ENCODE assay signal across 1 cellular context in genomic region chr2:80322958-80323357, GRCh38.
TF ChIP-seq lines count a peak whose summit lies in the region.

No MANE protein-coding gene starts in this region.

TF ChIP-seq in K562, 482 proteins besides CTCF, POLR2A, EP300 and RAD21:
- TF ChIP-seq PURB (CRISPR knock-in tag; IDR thresholded peaks at IDR 0.05; ENCODE audit: low read depth) = no peak
- 0 out of 2 replicates have a peak, but pooled peaks have one; percentile 29 for TF ChIP-seq ZNF512 (tag; IDR thresholded peaks at IDR 0.05)
